33 cellular contexts compared by ENCODE assay signal in the genomic region with DNA sequence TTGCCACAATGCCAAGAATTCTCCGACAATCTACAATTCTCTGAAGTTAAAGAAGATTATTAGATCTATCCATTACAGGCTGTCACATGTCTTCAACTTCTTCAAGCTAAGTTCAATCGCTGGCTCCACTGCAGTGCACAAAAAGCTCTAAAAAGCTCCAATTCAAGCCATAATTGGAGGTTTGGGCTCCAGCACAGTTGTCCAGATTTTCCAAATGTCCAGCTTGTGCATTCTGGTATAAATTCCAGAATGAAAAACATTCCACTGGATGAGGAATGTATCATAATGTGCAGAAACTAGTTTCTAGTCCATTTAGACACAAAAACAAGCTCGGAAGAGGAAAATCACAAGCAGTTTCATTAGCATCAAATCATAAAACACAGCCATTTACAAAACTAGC.
"Had no signal": no experiment of that assay in that cellular context is flagged by ENCODE, and none has a peak within 500 bp of the region (broad histone marks: within the 10 kb centered on the region; RNA-seq: fewer than 3 reads in every experiment).

No MANE protein-coding gene starts in this region.

- ATAC-seq: body of pancreas; effector memory CD8-positive, alpha-beta T cell; heart right ventricle; left lung; lower lobe of right lung; mucosa of descending colon; stimulated activated naive B cell treated with anti-CD40 and anti-IgM and Interleukin-4, amounts not matched to agents 10 μg/mL and 1 μg/mL and 100 μg/mL, for 72 hours had no signal

- H3K27ac Mint-ChIP-seq: activated CD4-positive, alpha-beta memory T cell treated with anti-CD3 and anti-CD28 coated beads for 36 hours; activated CD4-positive, alpha-beta T cell treated with anti-CD3 and anti-CD28 coated beads, Interleukin-2, amount 10 ng/mL, durations not matched to agents 24 days and 14 days; effector memory CD8-positive, alpha-beta T cell; nephron progenitor cell; progenitor cell of endocrine pancreas; stimulated activated naive B cell treated with anti-CD40 and anti-IgM and Interleukin-4, amounts not matched to agents 10 μg/mL and 1 μg/mL and 100 μg/mL, for 72 hours had no signal

- H3K27me3 ChIP-seq: body of pancreas, heart right ventricle, left lung, neutrophil, ovary, sigmoid colon, stomach, thyroid gland, upper lobe of left lung, vagina had no signal

- H3K9me3 Mint-ChIP-seq: activated CD4-positive, alpha-beta memory T cell treated with anti-CD3 and anti-CD28 coated beads for 36 hours; activated CD4-positive, alpha-beta T cell treated with anti-CD3 and anti-CD28 coated beads, Interleukin-2, amount 10 ng/mL, durations not matched to agents 24 days and 14 days; effector memory CD8-positive, alpha-beta T cell; stimulated activated naive B cell treated with anti-CD40 and anti-IgM and Interleukin-4, amounts not matched to agents 10 μg/mL and 1 μg/mL and 100 μg/mL, for 72 hours had no signal

- H3K27me3 Mint-ChIP-seq: progenitor cell of endocrine pancreas; stimulated activated naive B cell treated with anti-CD40 and anti-IgM and Interleukin-4, amounts not matched to agents 10 μg/mL and 1 μg/mL and 100 μg/mL, for 72 hours had no signal

- H3K4me1 ChIP-seq: body of pancreas, heart right ventricle, left lung, lower lobe of right lung, sigmoid colon, stomach, thyroid gland, upper lobe of left lung, vagina had no signal

- H3K27ac ChIP-seq: body of pancreas, heart right ventricle, left lung, lower lobe of right lung, neutrophil, ovary, sigmoid colon, stomach, thyroid gland, upper lobe of left lung, vagina had no signal

- H3K9me3 ChIP-seq: body of pancreas, lower lobe of right lung, mucosa of descending colon, neutrophil, ovary, sigmoid colon, stomach, thyroid gland, upper lobe of left lung, vagina had no signal

- H3K4me1 Mint-ChIP-seq: activated CD4-positive, alpha-beta T cell treated with anti-CD3 and anti-CD28 coated beads, Interleukin-2, amount 10 ng/mL, durations not matched to agents 24 days and 14 days; nephron progenitor cell had no signal

- FAIRE-seq: islet of Langerhans had no signal

- H3K4me3 ChIP-seq: body of pancreas, heart right ventricle, left lung, lower lobe of right lung, mucosa of descending colon, ovary, sigmoid colon, stomach, thyroid gland, upper lobe of left lung, vagina had no signal

- H3K36me3 Mint-ChIP-seq: activated CD4-positive, alpha-beta memory T cell treated with anti-CD3 and anti-CD28 coated beads for 36 hours; stimulated activated naive B cell treated with anti-CD40 and anti-IgM and Interleukin-4, amounts not matched to agents 10 μg/mL and 1 μg/mL and 100 μg/mL, for 72 hours had no signal

- DNase-seq: activated CD4-positive, alpha-beta memory T cell treated with anti-CD3 and anti-CD28 coated beads for 36 hours; activated CD4-positive, alpha-beta T cell treated with anti-CD3 and anti-CD28 coated beads, Interleukin-2, amount 10 ng/mL, durations not matched to agents 24 days and 14 days; activated CD4-positive, CD25-positive, alpha-beta regulatory T cell treated with anti-CD3 and anti-CD28 coated beads, Interleukin-2, amount 50 U/mL, for 72 hours; activated CD8-positive, alpha-beta memory T cell treated with anti-CD3 and anti-CD28 coated beads, Interleukin-2, amount 50 U/mL, for 4 hours; activated gamma-delta T cell treated with Interleukin-2 at 50 U/mL for 16 hours; activated naive CD4-positive, alpha-beta T cell treated with anti-CD3 and anti-CD28 coated beads, Interleukin-2, amount 50 U/mL, for 16 hours; activated T-cell treated with anti-CD3 and anti-CD28 coated beads, Interleukin-2, amount 50 U/mL, for 1 hour; amygdala; body of pancreas; cortex of kidney; effector memory CD8-positive, alpha-beta T cell; erythroblast; foreskin melanocyte; heart right ventricle; left lung; lower lobe of right lung; mesendoderm; mucosa of descending colon; nephron progenitor cell; ovary; retina; sigmoid colon; stimulated activated CD4-positive, alpha-beta T cell treated with anti-CD3 and anti-CD28 coated beads, Interleukin-15, amount 100 ng/mL, for 24 hours; stimulated activated CD4-positive, alpha-beta T cell treated with anti-CD3 and anti-CD28 coated beads, Interleukin-2, amount 100 ng/mL, for 24 hours; stimulated activated naive B cell treated with anti-CD40 and anti-IgM and Interleukin-4, amounts not matched to agents 10 μg/mL and 1 μg/mL and 100 μg/mL, for 72 hours; stomach; T-helper 2 cell; thyroid gland; upper lobe of left lung had no signal

- H3K36me3 ChIP-seq: heart right ventricle, left lung, lower lobe of right lung, neutrophil, ovary, sigmoid colon, stomach, thyroid gland, upper lobe of left lung, vagina had no signal

- H3K4me3 Mint-ChIP-seq: activated CD4-positive, alpha-beta memory T cell treated with anti-CD3 and anti-CD28 coated beads for 36 hours; activated CD4-positive, alpha-beta T cell treated with anti-CD3 and anti-CD28 coated beads, Interleukin-2, amount 10 ng/mL, durations not matched to agents 24 days and 14 days; effector memory CD8-positive, alpha-beta T cell; nephron progenitor cell; stimulated activated naive B cell treated with anti-CD40 and anti-IgM and Interleukin-4, amounts not matched to agents 10 μg/mL and 1 μg/mL and 100 μg/mL, for 72 hours had no signal
